ENCODE assay signal across 16 cellular contexts in genomic region chr3:52202384-52203077, GRCh38. TPM values are rescaled to one million over a fixed set of nuclear protein-coding genes. Genes with fewer than 3 reads are reported as not detected.
DNase-seq lines count a peak whose midpoint lies in the region; ATAC-seq and TF ChIP-seq lines count a peak whose summit lies in the region.
"Had no signal": no experiment of that assay in that cellular context is flagged by ENCODE, and none has a peak within 500 bp of the region (broad histone marks: within the 10 kb centered on the region; RNA-seq: fewer than 3 reads in every experiment).

No MANE protein-coding gene starts in this region.

- no peaks in the 10 kb centered on the region for H3K9me3 Mint-ChIP-seq in activated CD4-positive, alpha-beta T cell treated with anti-CD3 and anti-CD28 coated beads, Interleukin-2, amount 10 ng/mL, durations not matched to agents 24 days and 14 days

- 90% methylated on average over 4 of the region's 4 CpGs for WGBS in smooth muscle cell (ENCODE audit: low lambda C conversion rate)

- peak overlapping the region; percentile 88 for H3K27ac Mint-ChIP-seq in activated CD4-positive, alpha-beta T cell treated with anti-CD3 and anti-CD28 coated beads, Interleukin-2, amount 10 ng/mL, durations not matched to agents 24 days and 14 days

- H3K27ac ChIP-seq in smooth muscle cell (ENCODE audit: low read depth), result peak overlapping the region; percentile 55
- H3K27ac ChIP-seq: A549, parathyroid adenoma had no signal

- H3K27me3 ChIP-seq in smooth muscle cell (ENCODE audit: low read depth), result no peaks in the 10 kb centered on the region

- TF ChIP-seq CTCF in smooth muscle cell (IDR thresholded peaks at IDR 0.05; ENCODE audit: borderline replicate concordance, insufficient read depth, poor library complexity, severe bottlenecking), result no peak

- H3K4me2 ChIP-seq in smooth muscle cell, result no peak overlapping the region
- H3K4me2 ChIP-seq: A549 had no signal

- peaks cover 34% of the 10 kb centered on the region for H4K20me1 ChIP-seq in smooth muscle cell (ENCODE audit: low read depth)

- no peak for DNase-seq in activated CD4-positive, alpha-beta T cell treated with anti-CD3 and anti-CD28 coated beads, Interleukin-2, amount 10 ng/mL, durations not matched to agents 24 days and 14 days
- no peak for DNase-seq in activated CD4-positive, alpha-beta T cell treated with anti-CD3 and anti-CD28 coated beads for 4 hours
- DNase-seq in MV-4-11 (lab: John Stamatoyannopoulos, UW), result peak; percentile 91
- DNase-seq in cerebellar cortex (ENCODE audit: low spot score), result peak; percentile 97
- no peak for DNase-seq in smooth muscle cell (lab: John Stamatoyannopoulos, UW; ENCODE audit: unreplicated experiment)
- DNase-seq in cardiac septum (ENCODE audit: low spot score), result no peak
- DNase-seq in NCI-H2107 treated with DMSO at 0.1 percent for 48 hours (lab: John Stamatoyannopoulos, UW; ENCODE audit: unreplicated experiment), result no peak
- DNase-seq: activated gamma-delta T cell treated with Interleukin-2 at 50 U/mL for 16 hours; NCI-H2081; stimulated activated CD4-positive, alpha-beta T cell treated with anti-CD3 and anti-CD28 coated beads, Interleukin-2, amount 100 ng/mL, for 24 hours had no signal

- no peak overlapping the region for H3K4me3 Mint-ChIP-seq in activated CD4-positive, alpha-beta T cell treated with anti-CD3 and anti-CD28 coated beads, Interleukin-2, amount 10 ng/mL, durations not matched to agents 24 days and 14 days

- peaks cover 25% of the 10 kb centered on the region for H3K36me3 ChIP-seq in smooth muscle cell (ENCODE audit: low read depth)

- peaks cover 50% of the 10 kb centered on the region for H3K4me1 Mint-ChIP-seq in activated CD4-positive, alpha-beta T cell treated with anti-CD3 and anti-CD28 coated beads, Interleukin-2, amount 10 ng/mL, durations not matched to agents 24 days and 14 days

- H3K9ac ChIP-seq in smooth muscle cell (ENCODE audit: low read depth), result no peak overlapping the region
- H3K9ac ChIP-seq: parathyroid adenoma had no signal

- ATAC-seq in GM21576 (IDR thresholded peaks at IDR 0.05; ENCODE audit: unreplicated experiment), result no peak
- ATAC-seq: A549, Panc1 had no signal

- no peaks in the 10 kb centered on the region for H3K9me3 ChIP-seq in smooth muscle cell (replicated peaks; ENCODE audit: low read depth)
- H3K9me3 ChIP-seq: A549 had no signal

- H3K4me3 ChIP-seq in smooth muscle cell, result no peak overlapping the region
- H3K4me3 ChIP-seq: A549 had no signal

- H3F3A ChIP-seq in smooth muscle cell (ENCODE audit: low read depth), result peaks cover 4% of the 10 kb centered on the region

- H3K4me1 ChIP-seq in smooth muscle cell (ENCODE audit: low read depth), result peaks cover 24% of the 10 kb centered on the region

- intact Hi-C loops in activated CD4-positive, alpha-beta T cell treated with anti-CD3 and anti-CD28 coated beads, Interleukin-2, amount 10 ng/mL, durations not matched to agents 24 days and 14 days (cut with micrococcal nuclease), result no loop called here
- intact Hi-C loops in cardiac septum (cut with DNase I), result no loop called here

- H2AFZ ChIP-seq in smooth muscle cell (ENCODE audit: low read depth), result no peak overlapping the region
- H2AFZ ChIP-seq: parathyroid adenoma had no signal

- H3K36me3 Mint-ChIP-seq in activated CD4-positive, alpha-beta T cell treated with anti-CD3 and anti-CD28 coated beads, Interleukin-2, amount 10 ng/mL, durations not matched to agents 24 days and 14 days (ENCODE audit: low read depth), result peaks cover 71% of the 10 kb centered on the region

- no peaks in the 10 kb centered on the region for H3K27me3 Mint-ChIP-seq in activated CD4-positive, alpha-beta T cell treated with anti-CD3 and anti-CD28 coated beads, Interleukin-2, amount 10 ng/mL, durations not matched to agents 24 days and 14 days

- peaks cover 33% of the 10 kb centered on the region for H3K79me2 ChIP-seq in smooth muscle cell (ENCODE audit: low read depth)

RNA-seq across cellular contexts. Expression of gene ALAS1, which starts 4.6 kb away (rescaled TPM):
- total RNA-seq in activated CD4-positive, alpha-beta T cell treated with anti-CD3 and anti-CD28 coated beads, Interleukin-2, amount 10 ng/mL, durations not matched to agents 24 days and 14 days, result 115 and 118 TPM in 2 replicates
- 35.7 and 50.2 TPM in 2 replicates for total RNA-seq in smooth muscle cell
- 59.4 and 66.7 TPM in 2 replicates for polyA plus RNA-seq in smooth muscle cell
- 154 TPM for total RNA-seq in cardiac septum

RNA-seq across cellular contexts. Expression of gene TLR9, which starts 22.9 kb away (rescaled TPM):
- total RNA-seq in activated CD4-positive, alpha-beta T cell treated with anti-CD3 and anti-CD28 coated beads, Interleukin-2, amount 10 ng/mL, durations not matched to agents 24 days and 14 days, result 0.17 and 0.42 TPM in 2 replicates
- total RNA-seq in smooth muscle cell, result 0.09 TPM in 1 of 2 replicates, not detected in the other
- polyA plus RNA-seq in smooth muscle cell, result not detected in 2 replicates
- total RNA-seq in cardiac septum, result 0.16 TPM
- total RNA-seq: HT-29 had no signal
- polyA plus RNA-seq: keratinocyte had no signal

RNA-seq across cellular contexts. Expression of gene TWF2, which starts 36.4 kb away (rescaled TPM):
- total RNA-seq in activated CD4-positive, alpha-beta T cell treated with anti-CD3 and anti-CD28 coated beads, Interleukin-2, amount 10 ng/mL, durations not matched to agents 24 days and 14 days, result 80.3 and 87.0 TPM in 2 replicates
- 71.8 and 80.9 TPM in 2 replicates for total RNA-seq in smooth muscle cell
- polyA plus RNA-seq in smooth muscle cell, result 91.0 and 96.8 TPM in 2 replicates
- 69.5 TPM for total RNA-seq in cardiac septum

RNA-seq across cellular contexts. Expression of gene PPM1M, which starts 43.0 kb away (rescaled TPM):
- 48.3 and 49.2 TPM in 2 replicates for total RNA-seq in activated CD4-positive, alpha-beta T cell treated with anti-CD3 and anti-CD28 coated beads, Interleukin-2, amount 10 ng/mL, durations not matched to agents 24 days and 14 days
- total RNA-seq in smooth muscle cell (6.0 and 7.0 TPM in 2 replicates), cardiac septum (8.9 TPM)
- polyA plus RNA-seq in smooth muscle cell, result 11.0 and 11.9 TPM in 2 replicates

RNA-seq across cellular contexts. Expression of gene POC1A, which starts 48.3 kb away (rescaled TPM):
- 23.2 and 24.1 TPM in 2 replicates for total RNA-seq in activated CD4-positive, alpha-beta T cell treated with anti-CD3 and anti-CD28 coated beads, Interleukin-2, amount 10 ng/mL, durations not matched to agents 24 days and 14 days
- 1.8 and 3.2 TPM in 2 replicates for total RNA-seq in smooth muscle cell
- 7.6 and 7.9 TPM in 2 replicates for polyA plus RNA-seq in smooth muscle cell
- 1.5 TPM for total RNA-seq in cardiac septum

Comparison
In these comparisons a context has a peak if more than half of its experiments do, and no peak if none do; other contexts are left out.
1. DNase-seq: peak in MV-4-11 (single experiment) and cerebellar cortex (single experiment); none in activated CD4-positive, alpha-beta T cell treated with anti-CD3 and anti-CD28 coated beads, Interleukin-2, amount 10 ng/mL, durations not matched to agents 24 days and 14 days (single experiment), activated CD4-positive, alpha-beta T cell treated with anti-CD3 and anti-CD28 coated beads for 4 hours (0 of 2), smooth muscle cell (single experiment), cardiac septum (single experiment) and NCI-H2107 treated with DMSO at 0.1 percent for 48 hours (single experiment).